In the genomic region with DNA sequence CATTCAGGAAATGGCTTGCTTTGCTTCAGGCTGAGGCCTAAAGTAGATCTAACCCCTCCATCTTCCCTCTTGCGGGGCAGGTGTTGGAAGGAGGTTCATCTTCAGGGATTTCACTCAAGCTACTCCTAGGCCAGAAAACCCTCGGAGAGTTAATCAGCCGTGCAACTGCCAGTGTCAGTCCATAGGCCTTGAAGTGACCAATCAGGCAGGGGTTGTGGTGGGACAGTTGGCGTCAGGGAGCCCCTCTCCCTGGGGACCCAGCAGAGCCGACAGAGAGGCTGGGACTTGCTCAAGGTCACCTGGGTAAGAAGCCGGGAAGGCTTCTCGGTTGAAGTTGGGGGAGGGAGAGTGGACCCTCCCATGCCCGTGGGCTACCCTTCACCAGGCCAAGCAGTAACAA, we compare ENCODE assay signal across 9 cellular contexts. TPM values are rescaled to one million over a fixed set of nuclear protein-coding genes. Genes with fewer than 3 reads are reported as not detected.
"Had no signal": no experiment of that assay in that cellular context is flagged by ENCODE, and none has a peak within 500 bp of the region (broad histone marks: within the 10 kb centered on the region; RNA-seq: fewer than 3 reads in every experiment).

No MANE protein-coding gene starts in this region.

RNA-seq across cellular contexts. Expression of gene CELA3B, which starts 2.9 kb away (rescaled TPM):
- total RNA-seq: activated CD4-positive, alpha-beta memory T cell treated with anti-CD3 and anti-CD28 coated beads, Interleukin-2, amount 10 ng/mL, durations not matched to agents 7 days and 5 days; activated CD4-positive, alpha-beta T cell treated with anti-CD3 and anti-CD28 coated beads for 36 hours; activated CD8-positive, alpha-beta memory T cell treated with anti-CD3 and anti-CD28 coated beads for 36 hours; activated naive CD4-positive, alpha-beta T cell treated with anti-CD3 and anti-CD28 coated beads for 36 hours; activated T-helper 17 cell treated with anti-CD3 and anti-CD28 coated beads, Interleukin-2, amount 50 U/mL, for 72 hours; MCF 10A; Right ventricle myocardium inferior; T-helper 2 cell treated with Interferon-gamma antibody and Interleukin-4, amounts not matched to agents 100 ng/mL and 5 ng/mL, for 36 hours had no signal
- polyA plus RNA-seq: SK-N-SH had no signal

RNA-seq across cellular contexts. Expression of gene CELA3A, which starts 27.5 kb away (rescaled TPM):
- total RNA-seq: activated CD4-positive, alpha-beta memory T cell treated with anti-CD3 and anti-CD28 coated beads, Interleukin-2, amount 10 ng/mL, durations not matched to agents 7 days and 5 days; activated CD4-positive, alpha-beta T cell treated with anti-CD3 and anti-CD28 coated beads for 36 hours; activated CD8-positive, alpha-beta memory T cell treated with anti-CD3 and anti-CD28 coated beads for 36 hours; activated naive CD4-positive, alpha-beta T cell treated with anti-CD3 and anti-CD28 coated beads for 36 hours; activated T-helper 17 cell treated with anti-CD3 and anti-CD28 coated beads, Interleukin-2, amount 50 U/mL, for 72 hours; MCF 10A; Right ventricle myocardium inferior; T-helper 2 cell treated with Interferon-gamma antibody and Interleukin-4, amounts not matched to agents 100 ng/mL and 5 ng/mL, for 36 hours had no signal
- polyA plus RNA-seq: SK-N-SH had no signal
